Comparison of ENCODE assay signal across 8 cellular contexts in the genomic region with DNA sequence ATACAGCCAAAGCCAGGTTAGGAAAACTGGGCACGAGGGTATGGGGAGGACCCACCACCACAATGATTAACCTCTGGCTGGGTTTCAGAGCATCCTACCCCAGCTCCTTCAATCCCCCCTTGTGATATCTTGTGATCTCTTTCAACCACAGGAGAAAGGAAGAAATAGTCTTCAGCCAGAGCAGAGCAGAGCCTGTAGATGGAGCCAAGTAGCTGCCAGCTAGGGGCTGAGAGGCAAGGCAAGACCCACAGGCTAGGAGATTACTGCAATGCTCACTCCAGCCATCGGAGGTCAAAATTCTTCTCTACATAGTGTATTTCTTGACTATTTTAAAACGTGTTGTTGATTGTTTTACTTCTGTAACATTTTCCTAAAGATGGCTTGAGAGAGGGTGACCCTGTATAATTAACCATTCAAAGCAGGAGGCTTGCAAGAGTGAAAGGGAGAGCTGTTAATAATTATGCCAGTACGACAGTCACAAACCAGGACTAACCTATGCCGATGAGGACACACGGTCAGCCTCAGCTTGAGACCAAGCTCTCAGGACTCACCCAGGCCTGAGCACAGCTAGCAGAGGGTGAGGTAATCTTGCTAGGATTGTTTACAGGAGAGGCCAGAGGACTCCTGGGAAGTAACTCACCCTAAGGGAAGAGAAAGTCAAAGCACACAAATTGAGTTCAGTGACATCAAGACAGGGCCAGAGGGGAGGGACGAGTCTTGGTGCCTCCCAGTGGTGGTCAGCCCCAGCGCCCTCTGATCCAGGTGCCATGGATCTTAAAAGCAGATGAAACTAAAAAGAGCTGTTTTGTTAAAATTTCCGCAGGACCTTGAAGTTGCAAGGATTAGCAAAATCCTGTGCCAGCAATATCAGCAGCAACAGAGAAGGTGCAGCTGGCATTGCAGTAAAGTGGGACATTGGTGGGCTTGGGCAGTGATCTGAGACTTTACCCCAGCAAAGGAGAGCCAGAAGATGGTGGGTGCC. TPM values are rescaled to one million over a fixed set of nuclear protein-coding genes. Genes with fewer than 3 reads are reported as not detected.
A peak's percentile ranks its signal among the peaks of the same experiment; 100 is the strongest.
DNase-seq lines count a peak whose midpoint lies in the region; ATAC-seq and TF ChIP-seq lines count a peak whose summit lies in the region.

No MANE protein-coding gene starts in this region.

- no peaks in the 10 kb centered on the region for H3K9me3 Mint-ChIP-seq in central memory CD8-positive, alpha-beta T cell
- no peaks in the 10 kb centered on the region for H3K9me3 Mint-ChIP-seq in stimulated activated memory B cell treated with anti-CD40 and anti-IgM and Interleukin-4, amounts not matched to agents 10 μg/mL and 1 μg/mL and 100 μg/mL, for 72 hours

- no peak for TF ChIP-seq POLR2A in esophagus squamous epithelium (IDR thresholded peaks at IDR 0.05)

- DNase-seq in AG10803 (ENCODE audit: low read depth) (peak; percentile 69), SHP77 (lab: John Stamatoyannopoulos, UW) (peak; percentile 16 to 40), esophagus squamous epithelium (lab: John Stamatoyannopoulos, UW) (no peak)
- DNase-seq in central memory CD8-positive, alpha-beta T cell (ENCODE audit: low spot score in 2 of 2), result no peak

- no peaks in the 10 kb centered on the region for H3K36me3 ChIP-seq in HUES48 (ENCODE audit: control insufficient read depth, insufficient read depth, low read length)
- H3K36me3 ChIP-seq in esophagus squamous epithelium, result no peaks in the 10 kb centered on the region

- H3K27me3 Mint-ChIP-seq in central memory CD8-positive, alpha-beta T cell, result peaks cover 38% of the 10 kb centered on the region
- peaks cover 22% of the 10 kb centered on the region for H3K27me3 Mint-ChIP-seq in stimulated activated memory B cell treated with anti-CD40 and anti-IgM and Interleukin-4, amounts not matched to agents 10 μg/mL and 1 μg/mL and 100 μg/mL, for 72 hours

- H3K27ac ChIP-seq in HUES48 (ENCODE audit: low read depth, low read length) (peak overlapping the region; percentile 80), layer of hippocampus (ENCODE audit: low read depth, low read length) (peak overlapping the region; percentile 40), esophagus squamous epithelium (peak overlapping the region in 2 of 4 donors; percentile 8 to 37)

- WGBS in esophagus squamous epithelium, 2 donors, result 59 to 73% methylated on average over 8 to 9 of the region's 9 CpGs

- H3K27me3 ChIP-seq in HUES48 (ENCODE audit: control insufficient read depth, insufficient read depth, low read length), result no peaks in the 10 kb centered on the region
- H3K27me3 ChIP-seq in layer of hippocampus (ENCODE audit: control insufficient read depth, insufficient read depth, low read length), result no peaks in the 10 kb centered on the region
- peaks cover 0 to 67% (median 0%) of the 10 kb centered on the region in 4 donors for H3K27me3 ChIP-seq in esophagus squamous epithelium

- ATAC-seq in GM18511 (IDR thresholded peaks at IDR 0.05; ENCODE audit: unreplicated experiment), result peak; percentile 87
- peak; percentile 71 for ATAC-seq in central memory CD8-positive, alpha-beta T cell (replicated peaks; ENCODE audit: extremely low read depth, poor library complexity, severe bottlenecking)
- ATAC-seq in stimulated activated memory B cell treated with anti-CD40 and anti-IgM and Interleukin-4, amounts not matched to agents 10 μg/mL and 1 μg/mL and 100 μg/mL, for 72 hours, result peak; percentile 65

- peaks cover 47% of the 10 kb centered on the region for H3K4me1 ChIP-seq in HUES48 (ENCODE audit: control insufficient read depth, insufficient read depth, low read length)
- H3K4me1 ChIP-seq in esophagus squamous epithelium, result peaks cover 8 to 40% (median 13%) of the 10 kb centered on the region in 3 donors

- intact Hi-C loops in esophagus squamous epithelium (cut with DNase I), result no loop called here

- H3K27ac Mint-ChIP-seq in central memory CD8-positive, alpha-beta T cell (ENCODE audit: low read depth), result no peak overlapping the region
- no peak overlapping the region for H3K27ac Mint-ChIP-seq in stimulated activated memory B cell treated with anti-CD40 and anti-IgM and Interleukin-4, amounts not matched to agents 10 μg/mL and 1 μg/mL and 100 μg/mL, for 72 hours

- no peak overlapping the region for H3K4me3 Mint-ChIP-seq in central memory CD8-positive, alpha-beta T cell
- H3K4me3 Mint-ChIP-seq in stimulated activated memory B cell treated with anti-CD40 and anti-IgM and Interleukin-4, amounts not matched to agents 10 μg/mL and 1 μg/mL and 100 μg/mL, for 72 hours, result no peak overlapping the region

- no peaks in the 10 kb centered on the region for H3K4me1 Mint-ChIP-seq in central memory CD8-positive, alpha-beta T cell
- peaks cover 4% of the 10 kb centered on the region for H3K4me1 Mint-ChIP-seq in stimulated activated memory B cell treated with anti-CD40 and anti-IgM and Interleukin-4, amounts not matched to agents 10 μg/mL and 1 μg/mL and 100 μg/mL, for 72 hours

- H3K4me3 ChIP-seq in AG10803 (ENCODE audit: low read length) (no peak overlapping the region), HUES48 (ENCODE audit: low read depth, low read length) (no peak overlapping the region), esophagus squamous epithelium (no peak overlapping the region)

- H3K9ac ChIP-seq in HUES48 (ENCODE audit: low read depth, low read length), result no peak overlapping the region

- H3K9me3 ChIP-seq in HUES48 (ENCODE audit: control insufficient read depth, insufficient read depth, low read length), result no peaks in the 10 kb centered on the region
- no peaks in the 10 kb centered on the region for H3K9me3 ChIP-seq in esophagus squamous epithelium

- H3K36me3 Mint-ChIP-seq in central memory CD8-positive, alpha-beta T cell (ENCODE audit: insufficient read depth), result no peaks in the 10 kb centered on the region
- H3K36me3 Mint-ChIP-seq in stimulated activated memory B cell treated with anti-CD40 and anti-IgM and Interleukin-4, amounts not matched to agents 10 μg/mL and 1 μg/mL and 100 μg/mL, for 72 hours, result no peaks in the 10 kb centered on the region

- TF ChIP-seq CTCF in AG10803 (conservative IDR thresholded peaks at IDR 0.05; ENCODE audit: low read length) (peak; percentile 66), esophagus squamous epithelium (IDR thresholded peaks at IDR 0.05) (peak in 3 of 6 experiments; percentile 18 to 45 (median 22))

RNA-seq across cellular contexts. Expression of a gene that starts 29.8 kb away (rescaled TPM):
- 10 to 100 TPM in 2 of 4 donors, 1 to 10 TPM in 2; 7.4 to 25.4 (median 15.6) TPM for total RNA-seq in esophagus squamous epithelium

Comparison
In these comparisons a context has a peak if more than half of its experiments do, and no peak if none do; other contexts are left out.
1. DNase-seq: peak in AG10803 (single experiment) and SHP77 (2 of 2); none in central memory CD8-positive, alpha-beta T cell (0 of 2) and esophagus squamous epithelium (single experiment).
2. Peak in every context shown above with its lines, with median percentiles within 50 percentile points of each other: ATAC-seq.